In the genomic region with DNA sequence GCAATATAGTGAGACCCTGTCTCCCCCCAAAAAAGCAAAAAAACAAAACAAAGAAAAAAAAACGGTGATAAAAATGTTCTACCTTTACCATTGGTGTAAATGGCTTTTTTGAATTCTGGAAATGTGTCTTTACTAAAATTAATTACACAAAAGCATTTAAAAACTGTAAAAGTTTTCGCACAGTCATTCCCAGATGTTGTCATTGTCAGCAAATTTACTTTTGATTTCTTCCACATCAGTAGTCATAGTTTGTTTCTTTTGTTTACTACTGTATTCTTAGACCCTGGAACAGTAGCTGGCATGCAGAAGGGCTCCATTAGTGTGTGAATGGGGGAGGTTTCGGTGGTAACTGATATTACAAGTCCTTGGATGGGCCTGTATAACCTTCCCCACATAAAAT, we compare ENCODE assay signal across 1 cellular context.
TF ChIP-seq lines count a peak whose summit lies in the region.

No MANE protein-coding gene starts in this region.

TF ChIP-seq in A549, 52 proteins besides CTCF, POLR2A, EP300 and RAD21 (continued from another document):
- no peak for TF ChIP-seq MAX (IDR thresholded peaks at IDR 0.05)
